Comparison of ENCODE assay signal across 15 cellular contexts in genomic region chr18:9705183-9705864, GRCh38. TPM values are rescaled to one million over a fixed set of nuclear protein-coding genes. Genes with fewer than 3 reads are reported as not detected.
DNase-seq lines count a peak whose midpoint lies in the region; ATAC-seq and TF ChIP-seq lines count a peak whose summit lies in the region.
"Had no signal": no experiment of that assay in that cellular context is flagged by ENCODE, and none has a peak within 500 bp of the region (broad histone marks: within the 10 kb centered on the region; RNA-seq: fewer than 3 reads in every experiment).

No MANE protein-coding gene starts in this region.

- H3K4me1 Mint-ChIP-seq in MCF 10A (ENCODE audit: insufficient read depth, unreplicated experiment) (peaks cover 16% of the 10 kb centered on the region), mesothelial cell of epicardium (peaks cover 31% of the 10 kb centered on the region)

- TF ChIP-seq CTCF in MCF 10A (IDR thresholded peaks at IDR 0.05; ENCODE audit: unreplicated experiment) (no peak), mammary epithelial cell (conservative IDR thresholded peaks at IDR 0.05 in 1 of 2, IDR thresholded peaks at IDR 0.05 in 1 of 2; ENCODE audit: extremely low read depth in 1 of 2, insufficient read depth in 1 of 2, low read depth in 1 of 2, low read length in 2 of 2) (no peak), uterus (IDR thresholded peaks at IDR 0.05) (no peak), mesothelial cell of epicardium (IDR thresholded peaks at IDR 0.05; ENCODE audit: unreplicated experiment) (no peak)

- no TSS peak for BruUV-seq in MCF 10A (replicated peaks; lab: Mats Ljungman, UMichigan)
- BruUV-seq in mammary epithelial cell (replicated peaks; lab: Mats Ljungman, UMichigan), result no TSS peak

- no peak overlapping the region for H3K4me2 ChIP-seq in mammary epithelial cell (ENCODE audit: insufficient read depth, low read depth, low read length)

- H3K27ac Mint-ChIP-seq in MCF 10A (ENCODE audit: low read depth, unreplicated experiment) (peak overlapping the region; percentile 75), mesothelial cell of epicardium (no peak overlapping the region)
- H3K27ac Mint-ChIP-seq: activated T-helper 2 cell treated with anti-CD3 and anti-CD28 coated beads, Interferon-gamma antibody, Interleukin-2, Interleukin-4, amounts not matched to agents 10 μg/mL and 5 μg/mL and 100 μg/mL, durations not matched to agents 14 hours and 24 hours and 36 hours had no signal

- no peaks in the 10 kb centered on the region for H3K27me3 ChIP-seq in mammary epithelial cell (ENCODE audit: insufficient read depth, low read length)
- no peaks in the 10 kb centered on the region for H3K27me3 ChIP-seq in uterus

- H3K9me3 Mint-ChIP-seq in MCF 10A (ENCODE audit: unreplicated experiment), result no peaks in the 10 kb centered on the region
- no peaks in the 10 kb centered on the region for H3K9me3 Mint-ChIP-seq in mesothelial cell of epicardium
- H3K9me3 Mint-ChIP-seq: activated T-helper 2 cell treated with anti-CD3 and anti-CD28 coated beads, Interferon-gamma antibody, Interleukin-2, Interleukin-4, amounts not matched to agents 10 μg/mL and 5 μg/mL and 100 μg/mL, durations not matched to agents 14 hours and 24 hours and 36 hours; brain; stimulated activated memory B cell treated with anti-CD40 and anti-IgM and Interleukin-4, amounts not matched to agents 10 μg/mL and 1 μg/mL and 100 μg/mL, for 72 hours had no signal

- TF ChIP-seq POLR2A in uterus (IDR thresholded peaks at IDR 0.05), result no peak

- H3K9ac ChIP-seq in mammary epithelial cell (ENCODE audit: insufficient read depth, low read length), result no peak overlapping the region

- H3K27me3 Mint-ChIP-seq in MCF 10A (ENCODE audit: insufficient read depth, unreplicated experiment), result no peaks in the 10 kb centered on the region
- peaks cover 20% of the 10 kb centered on the region for H3K27me3 Mint-ChIP-seq in mesothelial cell of epicardium (ENCODE audit: low read depth)
- H3K27me3 Mint-ChIP-seq: stimulated activated memory B cell treated with anti-CD40 and anti-IgM and Interleukin-4, amounts not matched to agents 10 μg/mL and 1 μg/mL and 100 μg/mL, for 72 hours had no signal

- CTCF ChIA-PET in MCF 10A (lab: Yijun Ruan, JAX) (interaction anchor here (0.6 to 0.7 kb wide), 2 partner anchors 22 to 242 kb away, joined by 3 read pairs; no protein-coding TSS in a partner anchor), mammary epithelial cell (lab: Charles Lee; ENCODE audit: low non-redundant PET) (interaction anchor here (0.6 kb wide), 1 partner anchor 92 kb away, joined by 5 read pairs; no protein-coding TSS in a partner anchor)

- H3K36me3 ChIP-seq in mammary epithelial cell (ENCODE audit: insufficient read depth, low read length) (no peaks in the 10 kb centered on the region), uterus (no peaks in the 10 kb centered on the region)

- H3K79me2 ChIP-seq in mammary epithelial cell (ENCODE audit: insufficient read depth, low read length), result peaks cover 11% of the 10 kb centered on the region

- H3K4me1 ChIP-seq in mammary epithelial cell (ENCODE audit: insufficient read depth, low read length) (peaks cover 25% of the 10 kb centered on the region), uterus (no peaks in the 10 kb centered on the region)
- H3K4me1 ChIP-seq: psoas muscle had no signal

- H4K20me1 ChIP-seq in mammary epithelial cell (ENCODE audit: insufficient read depth, low read length), result no peaks in the 10 kb centered on the region

- dilution Hi-C loops in mammary epithelial cell (cut with HindIII; ENCODE audit: low sequenced_read_pairs), result no loop called here

- DNase-seq in MCF 10A (ENCODE audit: unreplicated experiment) (peak; percentile 64), mammary epithelial cell (no peak), RPMI7951 (ENCODE audit: low read depth) (peak; percentile 37), fibroblast of gingiva (ENCODE audit: low read depth) (peak; percentile 69), uterus (peak in 1 of 2 donors; percentile 52), GOT3 (lab: John Stamatoyannopoulos, UW) (no peak), mesothelial cell of epicardium (ENCODE audit: low spot score in 2 of 2, unreplicated experiment in 2 of 2) (no peak)
- DNase-seq: activated CD4-positive, alpha-beta T cell treated with anti-CD3 and anti-CD28 coated beads, Interleukin-2, amount 50 U/mL, for 1 hour; erythroblast; NCI-H2107; psoas muscle had no signal

- POLR2A ChIA-PET in MCF 10A (lab: Yijun Ruan, JAX), result interaction anchor here (0.6 to 1.8 kb wide), 4 partner anchors 9 to 105 kb away, joined by 3 to 4 read pairs (median 4); no protein-coding TSS in a partner anchor

- intact Hi-C loops in MCF 10A (cut with micrococcal nuclease) (no loop called here), mammary epithelial cell (cut with micrococcal nuclease) (loop anchor here (2.0 kb wide), 1 partner anchor 17 kb away; no protein-coding TSS in a partner anchor), uterus (cut with DNase I; ENCODE audit: low total_unique reads) (no loop called here)

- H3K4me3 Mint-ChIP-seq in MCF 10A (ENCODE audit: unreplicated experiment) (no peak overlapping the region), mesothelial cell of epicardium (no peak overlapping the region)

- H2AFZ ChIP-seq in mammary epithelial cell (ENCODE audit: low read depth, low read length), result no peak overlapping the region

- H3K9me3 ChIP-seq in mammary epithelial cell (replicated peaks; ENCODE audit: insufficient read depth, low read length) (no peaks in the 10 kb centered on the region), uterus (no peaks in the 10 kb centered on the region)
- H3K9me3 ChIP-seq: psoas muscle had no signal

- in situ Hi-C loops in mammary epithelial cell (cut with MboI; ENCODE audit: low sequenced_read_pairs in 2 of 2), result no loop called here

- ATAC-seq in GM19035 (IDR thresholded peaks at IDR 0.05; ENCODE audit: unreplicated experiment), result no peak
- ATAC-seq: psoas muscle; stimulated activated memory B cell treated with anti-CD40 and anti-IgM and Interleukin-4, amounts not matched to agents 10 μg/mL and 1 μg/mL and 100 μg/mL, for 72 hours had no signal

- H3K36me3 Mint-ChIP-seq in MCF 10A (ENCODE audit: insufficient read depth, unreplicated experiment), result peaks cover 6% of the 10 kb centered on the region
- no peaks in the 10 kb centered on the region for H3K36me3 Mint-ChIP-seq in mesothelial cell of epicardium
- H3K36me3 Mint-ChIP-seq: brain; stimulated activated memory B cell treated with anti-CD40 and anti-IgM and Interleukin-4, amounts not matched to agents 10 μg/mL and 1 μg/mL and 100 μg/mL, for 72 hours had no signal

- H3K4me3 ChIP-seq in mammary epithelial cell (replicated peaks in 1 of 3; ENCODE audit: insufficient read depth in 1 of 3, low read depth in 2 of 3, low read length in 3 of 3), result no peak overlapping the region
- H3K4me3 ChIP-seq in uterus, result no peak overlapping the region
- H3K4me3 ChIP-seq: psoas muscle had no signal

- 79% methylated on average over 6 of the region's 6 CpGs for WGBS in mammary epithelial cell (ENCODE audit: low coverage, missing lambda C conversion rate)

- no peak overlapping the region for H3K27ac ChIP-seq in mammary epithelial cell (ENCODE audit: insufficient read depth, low read depth, low read length)
- peak overlapping the region; percentile 97 to 98 for H3K27ac ChIP-seq in uterus
- H3K27ac ChIP-seq: psoas muscle had no signal

RNA-seq across cellular contexts. Expression of gene RAB31, which starts 2.8 kb away (rescaled TPM):
- total RNA-seq in MCF 10A (2022), result 4.8 and 6.1 TPM in 2 replicates
- 10 to 100 TPM; 12.3 to 34.6 TPM for total RNA-seq in mammary epithelial cell
- 22.6 TPM for polyA plus RNA-seq in mammary epithelial cell
- 78.6 TPM for polyA minus RNA-seq in mammary epithelial cell
- total RNA-seq in RPMI7951 (2014; rRNA removed; shearing (Covaris generic)), result 34.2 and 41.7 TPM in 2 replicates
- 10 to 100 TPM; 22.9 to 98.1 (median 34.3) TPM for total RNA-seq in uterus
- total RNA-seq in mesothelial cell of epicardium, result 20.0 to 21.8 TPM (median 21.8 TPM) in 3 replicates

Comparison
In these comparisons a context has a peak if more than half of its experiments do, and no peak if none do; other contexts are left out.
1. DNase-seq: peak in MCF 10A (single experiment), RPMI7951 (single experiment) and fibroblast of gingiva (single experiment); none in mammary epithelial cell (single experiment), GOT3 (single experiment) and mesothelial cell of epicardium (0 of 2).